1 cellular context compared by ENCODE assay signal in the genomic region with DNA sequence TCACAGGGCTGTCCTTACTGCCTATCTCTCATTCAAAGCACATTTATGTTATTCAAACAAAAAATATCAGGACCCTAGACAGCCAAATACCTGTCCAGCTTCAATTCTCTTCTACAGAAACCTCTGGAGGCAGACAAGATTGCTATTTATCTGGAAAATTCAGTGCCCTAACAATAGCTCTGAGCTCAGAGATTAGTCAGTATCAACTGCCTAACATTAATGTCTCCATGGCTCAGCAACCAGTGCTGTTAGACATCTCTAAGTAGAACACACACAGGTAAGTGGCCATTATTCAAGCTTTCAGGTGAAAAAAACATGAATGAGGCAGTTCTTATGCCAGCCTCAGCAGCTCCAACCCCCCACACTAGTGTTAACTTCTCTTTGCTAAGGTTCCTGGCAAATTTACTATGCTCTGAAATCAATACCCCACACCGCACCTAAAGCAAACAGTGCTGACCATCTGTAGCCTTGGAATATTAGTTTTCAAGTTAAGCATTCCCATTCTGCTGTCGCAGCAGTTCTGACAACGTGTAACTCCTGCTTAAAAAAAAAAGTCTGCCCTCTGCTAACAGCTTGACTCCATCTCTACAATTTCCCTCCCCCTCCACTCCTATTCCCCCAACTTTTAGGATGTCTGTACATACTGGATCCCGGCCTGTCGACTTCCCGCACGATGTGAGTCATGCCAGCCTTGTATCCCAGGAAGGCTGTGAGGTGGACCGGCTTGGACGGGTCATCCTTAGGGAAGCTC.
TF ChIP-seq lines count a peak whose summit lies in the region.

No MANE protein-coding gene starts in this region.

TF ChIP-seq in GM12878, 131 proteins besides CTCF, POLR2A, EP300 and RAD21 (continued from another document):
- TF ChIP-seq IKZF1 (conservative IDR thresholded peaks at IDR 0.05), result 0 out of 2 replicates have a peak, but pooled peaks have one; percentile 7
- TF ChIP-seq HDAC6 (IDR thresholded peaks at IDR 0.05; ENCODE audit: unreplicated experiment), result no peak
- TF ChIP-seq, protein P1, sequence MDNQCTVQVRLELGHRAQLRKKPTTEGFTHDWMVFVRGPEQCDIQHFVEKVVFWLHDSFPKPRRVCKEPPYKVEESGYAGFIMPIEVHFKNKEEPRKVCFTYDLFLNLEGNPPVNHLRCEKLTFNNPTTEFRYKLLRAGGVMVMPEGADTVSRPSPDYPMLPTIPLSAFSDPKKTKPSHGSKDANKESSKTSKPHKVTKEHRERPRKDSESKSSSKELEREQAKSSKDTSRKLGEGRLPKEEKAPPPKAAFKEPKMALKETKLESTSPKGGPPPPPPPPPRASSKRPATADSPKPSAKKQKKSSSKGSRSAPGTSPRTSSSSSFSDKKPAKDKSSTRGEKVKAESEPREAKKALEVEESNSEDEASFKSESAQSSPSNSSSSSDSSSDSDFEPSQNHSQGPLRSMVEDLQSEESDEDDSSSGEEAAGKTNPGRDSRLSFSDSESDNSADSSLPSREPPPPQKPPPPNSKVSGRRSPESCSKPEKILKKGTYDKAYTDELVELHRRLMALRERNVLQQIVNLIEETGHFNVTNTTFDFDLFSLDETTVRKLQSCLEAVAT (IDR thresholded peaks at IDR 0.05), result peak; percentile 43; the same call in 1 of the 2 replicates
- TF ChIP-seq CEBPB (IDR thresholded peaks at IDR 0.05; ENCODE audit: borderline replicate concordance in 1 of 2, low read depth in 2 of 2, low read length in 2 of 2), result 0 out of 4 replicates have a peak, but pooled peaks of 1 of the 2 experiments have one; percentile 2
- 0 out of 2 replicates have a peak, but pooled peaks have one; percentile 23 for TF ChIP-seq POLR2AphosphoS5 (IDR thresholded peaks at IDR 0.05; ENCODE audit: low read length)
- TF ChIP-seq MXI1 (IDR thresholded peaks at IDR 0.05; ENCODE audit: low read depth, low read length), result 0 out of 2 replicates have a peak, but pooled peaks have one; percentile 11
